18 cellular contexts compared by ENCODE assay signal in the genomic region with DNA sequence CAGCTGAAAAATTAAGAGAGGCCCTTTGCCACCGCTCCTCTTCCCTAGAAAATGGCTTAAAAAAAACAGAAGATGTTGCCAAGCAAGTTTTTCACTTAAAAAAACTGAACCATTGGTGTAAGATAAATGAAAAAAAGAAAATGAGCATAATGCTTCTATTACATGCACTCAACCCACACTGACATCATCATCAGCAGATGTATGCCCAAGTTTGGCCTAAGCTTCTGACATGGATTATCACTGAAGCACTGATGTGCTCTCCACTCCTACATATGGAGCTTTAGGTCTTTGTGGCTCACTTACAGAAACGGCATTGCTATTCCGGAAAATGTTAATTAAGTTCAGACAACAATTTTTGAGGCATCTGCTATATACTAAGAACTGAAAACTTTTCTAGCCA. TPM values are rescaled to one million over a fixed set of nuclear protein-coding genes. Genes with fewer than 3 reads are reported as not detected.
DNase-seq lines count a peak whose midpoint lies in the region; ATAC-seq and TF ChIP-seq lines count a peak whose summit lies in the region.
"Had no signal": no experiment of that assay in that cellular context is flagged by ENCODE, and none has a peak within 500 bp of the region (broad histone marks: within the 10 kb centered on the region; RNA-seq: fewer than 3 reads in every experiment).

No MANE protein-coding gene starts in this region.

- H3K27me3 ChIP-seq in Karpas-422 (ENCODE audit: low read length) = no peaks in the 10 kb centered on the region

- TF ChIP-seq POLR2A in GM18505 (IDR thresholded peaks at IDR 0.05; ENCODE audit: borderline replicate concordance, extremely low read depth, insufficient read depth, insufficient read length) = no peak

- H3K4me3 ChIP-seq in Karpas-422 (ENCODE audit: low read length) = no peak overlapping the region
- H3K4me3 ChIP-seq: A549, GM12878, K562 had no signal

- H3K4me1 ChIP-seq in Karpas-422 (ENCODE audit: low read length) = no peaks in the 10 kb centered on the region
- H3K4me1 ChIP-seq: A549 had no signal

- H4K20me1 ChIP-seq in Karpas-422 (ENCODE audit: insufficient read depth, low read depth, low read length) = no peaks in the 10 kb centered on the region

- H3K9me3 ChIP-seq in Karpas-422 (ENCODE audit: low read length) = no peaks in the 10 kb centered on the region
- H3K9me3 ChIP-seq: A549 had no signal

- H2AFZ ChIP-seq in Karpas-422 (ENCODE audit: low read length) = no peak overlapping the region

- H3K9ac ChIP-seq in Karpas-422 (ENCODE audit: low read length) = no peak overlapping the region

- no peaks in the 10 kb centered on the region for H3K9me2 ChIP-seq in Karpas-422 (replicated peaks; ENCODE audit: insufficient read depth, low read length)

- H3K79me2 ChIP-seq in Karpas-422 (ENCODE audit: low read length) = no peaks in the 10 kb centered on the region

- no peaks in the 10 kb centered on the region for H3K36me3 ChIP-seq in Karpas-422 (ENCODE audit: insufficient read depth, low read length)

- no peak overlapping the region for H3K27ac ChIP-seq in Karpas-422 (ENCODE audit: low read length)
- H3K27ac ChIP-seq: 22Rv1, A549, HL-60 had no signal

- peak; percentile 2 to 45 for DNase-seq in NCI-H524 (lab: John Stamatoyannopoulos, UW)
- no peak for DNase-seq in NCI-H524 treated with DMSO at 0.1 percent for 48 hours (lab: John Stamatoyannopoulos, UW)
- peak; percentile 25 for DNase-seq in Karpas-422
- DNase-seq in fibroblast of peridontal ligament (ENCODE audit: extremely low read depth) = peak; percentile 66
- DNase-seq in NCI-H345 treated with DMSO at 0.1 percent for 48 hours (lab: John Stamatoyannopoulos, UW; ENCODE audit: unreplicated experiment) = no peak
- no peak for DNase-seq in NCI-H146 treated with DMSO at 0.1 percent for 48 hours (lab: John Stamatoyannopoulos, UW; ENCODE audit: unreplicated experiment)
- DNase-seq: AML-193; CD4-positive, alpha-beta memory T cell; DMS79 treated with DMSO at 0.1 percent for 48 hours; HCEC 1CT had no signal

- ATAC-seq in GM18505 (IDR thresholded peaks at IDR 0.05; ENCODE audit: unreplicated experiment) = no peak
- ATAC-seq: A549, GM12878, K562 had no signal

- H3K4me2 ChIP-seq in Karpas-422 (ENCODE audit: low read depth, low read length, poor library complexity, severe bottlenecking) = no peak overlapping the region
- H3K4me2 ChIP-seq: A549 had no signal

RNA-seq across cellular contexts. Expression of gene RXFP2, which starts 7.9 kb away (rescaled TPM):
- not detected in 2 replicates for total RNA-seq in Karpas-422 (2014; rRNA removed; shearing (Covaris generic); ENCODE audit: low replicate concordance)
- total RNA-seq: CD4-positive, alpha-beta memory T cell; G401; GM12878; HT1080; K562 had no signal

Comparison
In these comparisons a context has a peak if more than half of its experiments do, and no peak if none do; other contexts are left out.
1. DNase-seq: peak in NCI-H524 (2 of 2), Karpas-422 (single experiment) and fibroblast of peridontal ligament (single experiment); none in NCI-H524 treated with DMSO at 0.1 percent for 48 hours (single experiment), NCI-H345 treated with DMSO at 0.1 percent for 48 hours (single experiment) and NCI-H146 treated with DMSO at 0.1 percent for 48 hours (single experiment).